ENCODE assay signal across 34 cellular contexts in the genomic region with DNA sequence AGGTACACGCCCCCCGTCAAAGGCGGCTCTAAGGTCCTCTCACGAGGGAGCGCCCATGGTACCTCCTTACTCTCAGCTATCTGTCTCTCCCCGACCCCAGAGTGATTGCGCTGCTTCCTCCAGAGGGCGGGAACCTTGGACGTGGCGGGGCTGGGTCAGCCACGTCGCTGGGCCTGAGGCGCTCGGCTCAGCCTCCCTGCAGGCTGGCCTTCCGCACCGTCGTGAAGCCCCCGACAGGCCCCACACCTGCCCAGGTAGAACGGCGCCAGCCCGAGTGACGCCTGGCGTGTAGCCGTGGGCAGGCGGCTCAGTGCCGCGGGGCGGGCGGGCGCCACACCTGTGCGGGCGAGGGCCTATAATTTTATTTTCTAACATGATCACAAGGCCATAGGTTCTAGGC.
"Had no signal": no experiment of that assay in that cellular context is flagged by ENCODE, and none has a peak within 500 bp of the region (broad histone marks: within the 10 kb centered on the region; RNA-seq: fewer than 3 reads in every experiment).

No MANE protein-coding gene starts in this region.

- H3K4me3 Mint-ChIP-seq: activated CD4-positive, alpha-beta T cell treated with anti-CD3 and anti-CD28 coated beads, Interleukin-2, amount 10 ng/mL, durations not matched to agents 24 days and 14 days; activated CD8-positive, alpha-beta T cell treated with anti-CD3 and anti-CD28 coated beads for 36 hours; activated naive CD8-positive, alpha-beta T cell treated with anti-CD3 and anti-CD28 coated beads for 36 hours; activated T-cell treated with anti-CD3 and anti-CD28 coated beads, Interleukin-2, amount 50 U/mL, for 72 hours; activated T-helper 17 cell treated with anti-CD3 and anti-CD28 coated beads, Interleukin-2, amount 50 U/mL, for 72 hours; T-cell had no signal

- H3K36me3 ChIP-seq: ascending aorta, cardiac muscle cell had no signal

- H3K4me1 Mint-ChIP-seq: activated CD4-positive, alpha-beta T cell treated with anti-CD3 and anti-CD28 coated beads, Interleukin-2, amount 10 ng/mL, durations not matched to agents 24 days and 14 days; activated naive CD8-positive, alpha-beta T cell treated with anti-CD3 and anti-CD28 coated beads for 36 hours; activated T-helper 17 cell treated with anti-CD3 and anti-CD28 coated beads, Interleukin-2, amount 50 U/mL, for 72 hours; T-cell had no signal

- ATAC-seq: activated CD8-positive, alpha-beta T cell treated with anti-CD3 and anti-CD28 coated beads for 36 hours; activated T-cell treated with anti-CD3 and anti-CD28 coated beads, Interleukin-2, amount 50 U/mL, for 72 hours; activated T-helper 17 cell treated with anti-CD3 and anti-CD28 coated beads, Interleukin-2, amount 50 U/mL, for 72 hours; Right ventricle myocardium inferior; SK-N-SH treated with all-trans-retinoic acid at 6 μM for 48 hours; T-cell had no signal

- H3K4me2 ChIP-seq: KMS-11, PC-9 had no signal

- H3K27ac ChIP-seq: ascending aorta, cardiac muscle cell, KMS-11, PC-9, RWPE1, VCaP had no signal

- DNase-seq: activated CD4-positive, alpha-beta T cell treated with anti-CD3 and anti-CD28 coated beads, Interleukin-2, amount 10 ng/mL, durations not matched to agents 24 days and 14 days; activated CD4-positive, alpha-beta T cell treated with anti-CD3 and anti-CD28 coated beads, Interleukin-2, amount 50 U/mL, for 4 hours; activated CD8-positive, alpha-beta T cell treated with anti-CD3 and anti-CD28 coated beads for 36 hours; activated effector memory CD4-positive, alpha-beta T cell treated with anti-CD3 and anti-CD28 coated beads, Interleukin-2, amount 50 U/mL, for 16 hours; activated naive CD4-positive, alpha-beta T cell; activated naive CD4-positive, alpha-beta T cell treated with anti-CD3 and anti-CD28 coated beads, Interleukin-2, amount 50 U/mL, for 16 hours; activated naive CD8-positive, alpha-beta T cell treated with anti-CD3 and anti-CD28 coated beads for 36 hours; activated T-cell treated with anti-CD3 and anti-CD28 coated beads, Interleukin-2, amount 50 U/mL, for 1 hour; activated T-cell treated with anti-CD3 and anti-CD28 coated beads, Interleukin-2, amount 50 U/mL, for 72 hours; amniotic stem cell; NCI-H1092 treated with DMSO at 0.1 percent for 48 hours; NCI-H1417; NCI-H146; NCI-H187; NCI-H2029 treated with DMSO at 0.1 percent for 48 hours; NCI-H2107; NCI-H2171; NCI-H510A; NCI-H526; NCI-H748 treated with DMSO at 0.1 percent for 48 hours; NK-92 treated with Interleukin-12 subunit alpha and Interleukin-12 subunit beta, amount 100 ng/mL, for 24 hours; PC-9; SIG-M5; T-cell; T-helper 2 cell; T-helper 9 cell had no signal

- H3K9me3 Mint-ChIP-seq: activated CD4-positive, alpha-beta T cell treated with anti-CD3 and anti-CD28 coated beads, Interleukin-2, amount 10 ng/mL, durations not matched to agents 24 days and 14 days; activated CD8-positive, alpha-beta T cell treated with anti-CD3 and anti-CD28 coated beads for 36 hours; activated naive CD8-positive, alpha-beta T cell treated with anti-CD3 and anti-CD28 coated beads for 36 hours; activated T-helper 17 cell treated with anti-CD3 and anti-CD28 coated beads, Interleukin-2, amount 50 U/mL, for 72 hours had no signal

- H3K4me3 ChIP-seq: ascending aorta, cardiac muscle cell, PC-9 had no signal

- H3K9ac ChIP-seq: KMS-11 had no signal

- H3K4me1 ChIP-seq: ascending aorta had no signal

- H3K27me3 ChIP-seq: ascending aorta, cardiac muscle cell had no signal

- H3K9me3 ChIP-seq: ascending aorta had no signal

- H3K36me3 Mint-ChIP-seq: activated naive CD8-positive, alpha-beta T cell treated with anti-CD3 and anti-CD28 coated beads for 36 hours; T-cell had no signal

- H3K27ac Mint-ChIP-seq: activated CD4-positive, alpha-beta T cell treated with anti-CD3 and anti-CD28 coated beads, Interleukin-2, amount 10 ng/mL, durations not matched to agents 24 days and 14 days; activated CD8-positive, alpha-beta T cell treated with anti-CD3 and anti-CD28 coated beads for 36 hours; activated naive CD8-positive, alpha-beta T cell treated with anti-CD3 and anti-CD28 coated beads for 36 hours; activated T-helper 17 cell treated with anti-CD3 and anti-CD28 coated beads, Interleukin-2, amount 50 U/mL, for 72 hours; T-cell had no signal
